ENCODE assay signal across 30 cellular contexts in genomic region chr1:192108143-192108542, GRCh38. TPM values are rescaled to one million over a fixed set of nuclear protein-coding genes. Genes with fewer than 3 reads are reported as not detected.
"Had no signal": no experiment of that assay in that cellular context is flagged by ENCODE, and none has a peak within 500 bp of the region (broad histone marks: within the 10 kb centered on the region; RNA-seq: fewer than 3 reads in every experiment).

No MANE protein-coding gene starts in this region.

- H3K9me3 Mint-ChIP-seq: activated T-helper 2 cell treated with anti-CD3 and anti-CD28 coated beads, Interferon-gamma antibody, Interleukin-2, Interleukin-4, amounts not matched to agents 10 μg/mL and 5 μg/mL and 100 μg/mL, durations not matched to agents 14 hours and 24 hours and 36 hours; nephron had no signal

- H3K9me3 ChIP-seq: breast epithelium, esophagus muscularis mucosa, heart left ventricle, left ventricle myocardium inferior, mucosa of descending colon, neutrophil, ovary, right lobe of liver, thoracic aorta had no signal

- DNase-seq: activated CD4-positive, alpha-beta T cell treated with anti-CD3 and anti-CD28 coated beads for 36 hours; activated CD4-positive, CD25-positive, alpha-beta regulatory T cell; activated CD8-positive, alpha-beta memory T cell treated with anti-CD3 and anti-CD28 coated beads, Interleukin-2, amount 10 ng/mL, durations not matched to agents 7 days and 5 days; activated CD8-positive, alpha-beta T cell treated with anti-CD3 and anti-CD28 coated beads, Interleukin-2, amount 10 ng/mL, durations not matched to agents 7 days and 5 days; activated T-cell treated with anti-CD3 and anti-CD28 coated beads, Interleukin-2, amount 50 U/mL, for 48 hours; central memory CD4-positive, alpha-beta T cell; foreskin keratinocyte; heart left ventricle; islet precursor cell; left ventricle myocardium inferior; mucosa of descending colon; right lobe of liver; stimulated activated CD4-positive, alpha-beta T cell treated with anti-CD3 and anti-CD28 coated beads, Interleukin-12 subunit alpha, Interleukin-12 subunit beta, amount 100 ng/mL, for 4 hours; stimulated activated CD4-positive, alpha-beta T cell treated with anti-CD3 and anti-CD28 coated beads, Interleukin-4, amount 100 ng/mL, for 1 hour; trophoblast cell had no signal

- H3K27me3 ChIP-seq: breast epithelium, esophagus muscularis mucosa, foreskin keratinocyte, heart left ventricle, neutrophil, ovary, right lobe of liver had no signal

- H3K4me1 Mint-ChIP-seq: activated CD4-positive, alpha-beta T cell treated with anti-CD3 and anti-CD28 coated beads for 36 hours; activated CD8-positive, alpha-beta memory T cell treated with anti-CD3 and anti-CD28 coated beads, Interleukin-2, amount 10 ng/mL, durations not matched to agents 7 days and 5 days; nephron; stimulated activated effector memory CD8-positive, alpha-beta T cell treated with anti-CD3 and anti-CD28 coated beads, Interleukin-12 subunit alpha, Interleukin-12 subunit beta, amount 100 ng/mL, for 72 hours had no signal

- H3K4me3 Mint-ChIP-seq: activated CD4-positive, alpha-beta T cell treated with anti-CD3 and anti-CD28 coated beads for 36 hours; activated CD8-positive, alpha-beta memory T cell treated with anti-CD3 and anti-CD28 coated beads, Interleukin-2, amount 10 ng/mL, durations not matched to agents 7 days and 5 days; activated CD8-positive, alpha-beta T cell treated with anti-CD3 and anti-CD28 coated beads, Interleukin-2, amount 10 ng/mL, durations not matched to agents 7 days and 5 days; nephron; stimulated activated effector memory CD8-positive, alpha-beta T cell treated with anti-CD3 and anti-CD28 coated beads, Interleukin-12 subunit alpha, Interleukin-12 subunit beta, amount 100 ng/mL, for 72 hours; stimulated activated naive CD8-positive, alpha-beta T cell treated with anti-CD3 and anti-CD28 coated beads, Interleukin-15, Interleukin-2, amounts not matched to agents 100 ng/mL and 50 ng/mL, for 24 hours had no signal

- H3K36me3 ChIP-seq: breast epithelium, esophagus muscularis mucosa, heart left ventricle, left ventricle myocardium inferior, neutrophil, ovary, right lobe of liver, thoracic aorta had no signal

- H3K4me3 ChIP-seq: breast epithelium, esophagus muscularis mucosa, heart left ventricle, left ventricle myocardium inferior, lung, mucosa of descending colon, ovary, right lobe of liver, thoracic aorta had no signal

- H3K27ac Mint-ChIP-seq: activated CD4-positive, alpha-beta T cell treated with anti-CD3 and anti-CD28 coated beads for 36 hours; activated CD8-positive, alpha-beta memory T cell treated with anti-CD3 and anti-CD28 coated beads, Interleukin-2, amount 10 ng/mL, durations not matched to agents 7 days and 5 days; activated CD8-positive, alpha-beta T cell treated with anti-CD3 and anti-CD28 coated beads, Interleukin-2, amount 10 ng/mL, durations not matched to agents 7 days and 5 days; activated naive CD4-positive, alpha-beta T cell treated with anti-CD3 and anti-CD28 coated beads, Interleukin-2, amount 50 U/mL, for 72 hours; activated T-helper 2 cell treated with anti-CD3 and anti-CD28 coated beads, Interferon-gamma antibody, Interleukin-2, Interleukin-4, amounts not matched to agents 10 μg/mL and 5 μg/mL and 100 μg/mL, durations not matched to agents 14 hours and 24 hours and 36 hours; nephron; progenitor cell of endocrine pancreas; stimulated activated effector memory CD8-positive, alpha-beta T cell treated with anti-CD3 and anti-CD28 coated beads, Interleukin-12 subunit alpha, Interleukin-12 subunit beta, amount 100 ng/mL, for 72 hours; stimulated activated naive CD8-positive, alpha-beta T cell treated with anti-CD3 and anti-CD28 coated beads, Interleukin-15, Interleukin-2, amounts not matched to agents 100 ng/mL and 50 ng/mL, for 24 hours had no signal

- H3K27me3 Mint-ChIP-seq: activated CD4-positive, alpha-beta T cell treated with anti-CD3 and anti-CD28 coated beads for 36 hours; activated CD8-positive, alpha-beta memory T cell treated with anti-CD3 and anti-CD28 coated beads, Interleukin-2, amount 10 ng/mL, durations not matched to agents 7 days and 5 days; progenitor cell of endocrine pancreas; stimulated activated naive CD8-positive, alpha-beta T cell treated with anti-CD3 and anti-CD28 coated beads, Interleukin-15, Interleukin-2, amounts not matched to agents 100 ng/mL and 50 ng/mL, for 24 hours had no signal

- FAIRE-seq: urothelium cell line had no signal

- H3K27ac ChIP-seq: breast epithelium, esophagus muscularis mucosa, foreskin keratinocyte, heart left ventricle, left ventricle myocardium inferior, neutrophil, ovary, right lobe of liver, thoracic aorta had no signal

- H3K36me3 Mint-ChIP-seq: activated CD8-positive, alpha-beta memory T cell treated with anti-CD3 and anti-CD28 coated beads, Interleukin-2, amount 10 ng/mL, durations not matched to agents 7 days and 5 days; activated naive CD4-positive, alpha-beta T cell treated with anti-CD3 and anti-CD28 coated beads, Interleukin-2, amount 50 U/mL, for 72 hours; stimulated activated effector memory CD8-positive, alpha-beta T cell treated with anti-CD3 and anti-CD28 coated beads, Interleukin-12 subunit alpha, Interleukin-12 subunit beta, amount 100 ng/mL, for 72 hours had no signal

- H3K4me1 ChIP-seq: breast epithelium, esophagus muscularis mucosa, heart left ventricle, left ventricle myocardium inferior, right lobe of liver had no signal

- ATAC-seq: activated CD4-positive, alpha-beta T cell treated with anti-CD3 and anti-CD28 coated beads for 36 hours; activated CD8-positive, alpha-beta memory T cell treated with anti-CD3 and anti-CD28 coated beads, Interleukin-2, amount 10 ng/mL, durations not matched to agents 7 days and 5 days; activated CD8-positive, alpha-beta T cell treated with anti-CD3 and anti-CD28 coated beads, Interleukin-2, amount 10 ng/mL, durations not matched to agents 7 days and 5 days; activated naive CD4-positive, alpha-beta T cell treated with anti-CD3 and anti-CD28 coated beads, Interleukin-2, amount 50 U/mL, for 72 hours; foreskin keratinocyte; heart left ventricle; mucosa of descending colon; right lobe of liver; stimulated activated effector memory CD8-positive, alpha-beta T cell treated with anti-CD3 and anti-CD28 coated beads, Interleukin-12 subunit alpha, Interleukin-12 subunit beta, amount 100 ng/mL, for 72 hours had no signal

RNA-seq across cellular contexts. Expression of gene RGS18, which starts 50.1 kb away (rescaled TPM):
- total RNA-seq: activated CD4-positive, alpha-beta T cell treated with anti-CD3 and anti-CD28 coated beads for 36 hours; activated T-helper 2 cell treated with anti-CD3 and anti-CD28 coated beads, Interferon-gamma antibody, Interleukin-2, Interleukin-4, amounts not matched to agents 10 μg/mL and 5 μg/mL and 100 μg/mL, durations not matched to agents 14 hours and 24 hours and 36 hours; myocyte; progenitor cell of endocrine pancreas; renal cortical epithelial cell had no signal
